10 cellular contexts compared by ENCODE assay signal in genomic region chr1:42165511-42166210, GRCh38. TPM values are rescaled to one million over a fixed set of nuclear protein-coding genes. Genes with fewer than 3 reads are reported as not detected.
DNase-seq lines count a peak whose midpoint lies in the region; ATAC-seq and TF ChIP-seq lines count a peak whose summit lies in the region.
"Had no signal": no experiment of that assay in that cellular context is flagged by ENCODE, and none has a peak within 500 bp of the region (broad histone marks: within the 10 kb centered on the region; RNA-seq: fewer than 3 reads in every experiment).

No MANE protein-coding gene starts in this region.

- H3K4me3 ChIP-seq in adrenal gland, result no peak overlapping the region

- TF ChIP-seq CTCF in C4-2B (conservative IDR thresholded peaks at IDR 0.05) (no peak), adrenal gland (IDR thresholded peaks at IDR 0.05) (no peak)

- no peaks in the 10 kb centered on the region for H3K36me3 ChIP-seq in adrenal gland (replicated peaks in 1 of 2)

- 31 to 53% (median 37%) methylated on average over 4 to 12 of the region's 12 CpGs for WGBS in adrenal gland, 4 donors

- peak; percentile 70 for ATAC-seq in left lobe of liver
- no peak for ATAC-seq in HG02642 (IDR thresholded peaks at IDR 0.05; ENCODE audit: poor library complexity, unreplicated experiment)
- ATAC-seq in GM18520 (IDR thresholded peaks at IDR 0.05; ENCODE audit: unreplicated experiment), result no peak

- intact Hi-C loops in adrenal gland (cut with DNase I), result no loop called here

- H3K27me3 ChIP-seq in adrenal gland, result no peaks in the 10 kb centered on the region

- H3K9me3 ChIP-seq in adrenal gland (replicated peaks in 1 of 3), result peaks cover 0 to 3% (median 0%) of the 10 kb centered on the region in 3 donors

- DNase-seq in NCI-H1417 treated with DMSO at 0.1 percent for 48 hours (lab: John Stamatoyannopoulos, UW) (peak; percentile 9), adrenal gland (peak; percentile 46 to 64 (median 57)), left lobe of liver (ENCODE audit: low spot score) (peak; percentile 67), Ammon's horn (ENCODE audit: low spot score) (no peak), T-helper 2 cell (no peak)
- DNase-seq: activated B cell treated with CpG ODN at 0.5 μM for 24 hours; CD4-positive, CD25-positive, alpha-beta regulatory T cell had no signal

- H3K27ac ChIP-seq in C4-2B, result peak overlapping the region; percentile 15
- H3K27ac ChIP-seq in adrenal gland, result peak overlapping the region in 1 of 5 donors; percentile 55

- no peak for TF ChIP-seq POLR2A in adrenal gland (IDR thresholded peaks at IDR 0.05)

- peaks cover 0 to 4% of the 10 kb centered on the region in 2 donors for H3K4me1 ChIP-seq in adrenal gland (replicated peaks in 1 of 2)

RNA-seq across cellular contexts. Expression of gene GUCA2A, which starts 1.1 kb away (rescaled TPM):
- total RNA-seq in adrenal gland, result not detected
- polyA plus RNA-seq in adrenal gland, result under 1 TPM in 1 of 3 donors, not detected in 2; 0.61 TPM
- total RNA-seq in left lobe of liver, result not detected
- total RNA-seq: activated B cell treated with CpG ODN at 0.5 μM for 24 hours; CD4-positive, CD25-positive, alpha-beta regulatory T cell had no signal
- polyA plus RNA-seq: CD4-positive, CD25-positive, alpha-beta regulatory T cell had no signal

RNA-seq across cellular contexts. Expression of gene GUCA2B, which starts 12.5 kb away (rescaled TPM):
- total RNA-seq in adrenal gland (not detected), left lobe of liver (0.53 TPM)
- not detected for polyA plus RNA-seq in adrenal gland
- total RNA-seq: activated B cell treated with CpG ODN at 0.5 μM for 24 hours; CD4-positive, CD25-positive, alpha-beta regulatory T cell had no signal
- polyA plus RNA-seq: CD4-positive, CD25-positive, alpha-beta regulatory T cell had no signal

Comparison
In these comparisons a context has a peak if more than half of its experiments do, and no peak if none do; other contexts are left out.
1. DNase-seq: peak in NCI-H1417 treated with DMSO at 0.1 percent for 48 hours (single experiment), adrenal gland (7 of 7) and left lobe of liver (single experiment); none in Ammon's horn (single experiment) and T-helper 2 cell (0 of 5).